9 cellular contexts compared by ENCODE assay signal in genomic region chr6:134676307-134677281, GRCh38.
DNase-seq lines count a peak whose midpoint lies in the region; ATAC-seq, FAIRE-seq and TF ChIP-seq lines count a peak whose summit lies in the region.
"Had no signal": no experiment of that assay in that cellular context is flagged by ENCODE, and none has a peak within 500 bp of the region (broad histone marks: within the 10 kb centered on the region; RNA-seq: fewer than 3 reads in every experiment).

No MANE protein-coding gene starts in this region.

- ATAC-seq in mucosa of descending colon (peak; percentile 86), gastroesophageal sphincter (no peak)

- H3K4me1 ChIP-seq in mucosa of descending colon (ENCODE audit: low read depth): peaks cover 21% of the 10 kb centered on the region
- peaks cover 0 to 6% (median 0%) of the 10 kb centered on the region in 3 donors for H3K4me1 ChIP-seq in gastroesophageal sphincter

- TF ChIP-seq EP300 in gastroesophageal sphincter (IDR thresholded peaks at IDR 0.05): no peak

- TF ChIP-seq POLR2A in gastroesophageal sphincter (IDR thresholded peaks at IDR 0.05): no peak

- H3K9me3 ChIP-seq in mucosa of descending colon (no peaks in the 10 kb centered on the region), gastroesophageal sphincter (no peaks in the 10 kb centered on the region), WERI-Rb-1 (ENCODE audit: severe bottlenecking) (no peaks in the 10 kb centered on the region)

- TF ChIP-seq CTCF in mucosa of descending colon (IDR thresholded peaks at IDR 0.05): no peak
- no peak for TF ChIP-seq CTCF in gastroesophageal sphincter (IDR thresholded peaks at IDR 0.05)
- TF ChIP-seq CTCF in D721Med (IDR thresholded peaks at IDR 0.05; ENCODE audit: insufficient read depth, missing control alignments): no peak
- no peak for TF ChIP-seq CTCF in WERI-Rb-1 (IDR thresholded peaks at IDR 0.05; ENCODE audit: low read depth, low read length)

- no peak for FAIRE-seq in D721Med (lab: Jason Lieb, UNC)

- H3K36me3 ChIP-seq in mucosa of descending colon (ENCODE audit: low read depth) (no peaks in the 10 kb centered on the region), gastroesophageal sphincter (no peaks in the 10 kb centered on the region), WERI-Rb-1 (no peaks in the 10 kb centered on the region)

- H3K27ac ChIP-seq in gastroesophageal sphincter (no peak overlapping the region), WERI-Rb-1 (no peak overlapping the region)

- H3K4me3 ChIP-seq in mucosa of descending colon: no peak overlapping the region
- H3K4me3 ChIP-seq in gastroesophageal sphincter: no peak overlapping the region
- H3K4me3 ChIP-seq in WERI-Rb-1 (ENCODE audit: low read depth, low read length): no peak overlapping the region

- H3K27me3 ChIP-seq in gastroesophageal sphincter (no peaks in the 10 kb centered on the region), WERI-Rb-1 (ENCODE audit: insufficient read depth, low read depth, severe bottlenecking) (no peaks in the 10 kb centered on the region)

- WGBS in gastroesophageal sphincter (ENCODE audit: low coverage in 1 of 2), 2 donors: 69 to 80% methylated on average over 4 to 5 of the region's 6 CpGs

- intact Hi-C loops in mucosa of descending colon (cut with DNase I, micrococcal nuclease): no loop called here

- peak; percentile 8 for DNase-seq in EH (ENCODE audit: low read depth)
- DNase-seq in NCI-H2029 treated with DMSO at 0.1 percent for 48 hours (lab: John Stamatoyannopoulos, UW): peak; percentile 66
- DNase-seq in brain pericyte (ENCODE audit: low read depth, low spot score): peak; percentile 92
- DNase-seq in mucosa of descending colon: peak; percentile 65 to 72 (median 67)
- no peak for DNase-seq in stimulated activated CD4-positive, alpha-beta T cell treated with anti-CD3 and anti-CD28 coated beads, Interleukin-4, amount 100 ng/mL, for 1 hour
- DNase-seq in D721Med (ENCODE audit: insufficient read length, low spot score): no peak
- DNase-seq in WERI-Rb-1: no peak
- DNase-seq: CD4-positive, CD25-positive, alpha-beta regulatory T cell had no signal

Comparison
In these comparisons a context has a peak if more than half of its experiments do, and no peak if none do; other contexts are left out.
1. DNase-seq: peak in EH (single experiment), NCI-H2029 treated with DMSO at 0.1 percent for 48 hours (single experiment), brain pericyte (single experiment) and mucosa of descending colon (3 of 3); none in stimulated activated CD4-positive, alpha-beta T cell treated with anti-CD3 and anti-CD28 coated beads, Interleukin-4, amount 100 ng/mL, for 1 hour (single experiment), D721Med (single experiment) and WERI-Rb-1 (single experiment).